ENCODE assay signal across 9 cellular contexts in the genomic region with DNA sequence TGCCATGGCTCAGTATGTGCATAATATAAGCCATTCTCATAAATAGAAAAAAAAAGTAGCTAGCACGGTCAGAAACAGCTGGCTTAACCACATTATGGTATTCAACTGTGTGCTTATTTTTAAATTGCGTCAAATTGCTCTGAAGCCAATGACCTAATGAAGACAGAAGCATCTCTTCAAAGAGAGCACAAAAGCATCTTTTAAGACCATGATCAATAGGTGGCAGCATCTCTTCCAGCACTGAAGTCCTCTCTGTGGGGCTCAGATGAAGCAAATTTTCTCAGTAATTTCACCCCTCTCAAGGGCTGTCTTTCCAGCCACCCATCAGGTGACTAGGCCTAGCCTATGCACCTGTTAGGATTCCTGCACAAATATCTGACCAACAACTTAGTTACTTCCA.
DNase-seq lines count a peak whose midpoint lies in the region; ATAC-seq and TF ChIP-seq lines count a peak whose summit lies in the region.
"Had no signal": no experiment of that assay in that cellular context is flagged by ENCODE, and none has a peak within 500 bp of the region (broad histone marks: within the 10 kb centered on the region; RNA-seq: fewer than 3 reads in every experiment).

No MANE protein-coding gene starts in this region.

- H3K4me3 ChIP-seq in HFF-Myc (replicated peaks; ENCODE audit: low read depth, low read length): no peak overlapping the region

- peak; percentile 44 for ATAC-seq in left colon
- no peak for ATAC-seq in HG02840 (IDR thresholded peaks at IDR 0.05; ENCODE audit: low FRiP score, unreplicated experiment)

- intact Hi-C loops in left colon (cut with DNase I, micrococcal nuclease): no loop called here

- TF ChIP-seq CTCF in HFF-Myc (IDR thresholded peaks at IDR 0.05; ENCODE audit: low read depth, low read length, missing control alignments): peak; percentile 53

- DNase-seq in AG20443 (ENCODE audit: low spot score): peak; percentile 46
- DNase-seq in HFF-Myc (ENCODE audit: extremely low read depth, low read depth): peak; percentile 42
- DNase-seq in astrocyte of the hippocampus (ENCODE audit: low read depth, low spot score): peak; percentile 28
- DNase-seq in left colon: no peak
- DNase-seq in NCI-H2227 treated with DMSO at 0.1 percent for 48 hours (lab: John Stamatoyannopoulos, UW): no peak
- no peak for DNase-seq in activated T-cell treated with anti-CD3 and anti-CD28 coated beads, Interleukin-2, amount 50 U/mL, for 48 hours
- no peak for DNase-seq in stimulated activated CD4-positive, alpha-beta T cell treated with anti-CD3 and anti-CD28 coated beads, Interleukin-2, amount 100 ng/mL, for 24 hours
- DNase-seq: stimulated activated naive CD4-positive, alpha-beta T cell treated with Interleukin-2 at 50 U/mL for 16 hours had no signal

Comparison
In these comparisons a context has a peak if more than half of its experiments do, and no peak if none do; other contexts are left out.
1. DNase-seq: peak in AG20443 (single experiment), HFF-Myc (single experiment) and astrocyte of the hippocampus (single experiment); none in left colon (0 of 2), NCI-H2227 treated with DMSO at 0.1 percent for 48 hours (single experiment), activated T-cell treated with anti-CD3 and anti-CD28 coated beads, Interleukin-2, amount 50 U/mL, for 48 hours (0 of 2) and stimulated activated CD4-positive, alpha-beta T cell treated with anti-CD3 and anti-CD28 coated beads, Interleukin-2, amount 100 ng/mL, for 24 hours (0 of 2).